In the genomic region with DNA sequence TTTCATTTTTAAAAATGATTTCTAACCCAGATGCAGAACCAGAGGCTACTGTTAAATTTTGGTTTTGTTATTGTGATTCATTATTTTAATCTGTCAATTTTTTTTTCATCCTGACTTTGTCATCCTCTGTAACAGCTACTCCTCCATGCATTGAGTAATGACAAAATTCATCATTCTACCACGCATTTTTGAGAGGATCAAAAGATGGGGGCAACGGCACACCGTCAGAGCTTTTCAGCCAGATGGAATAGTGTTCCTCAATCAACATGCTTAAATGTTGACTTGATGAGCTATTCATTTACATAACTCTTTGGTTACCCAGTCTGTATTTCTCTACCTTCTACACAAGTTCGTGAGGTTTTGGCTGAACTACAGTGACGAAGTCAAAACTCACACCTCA, we compare ENCODE assay signal across 15 cellular contexts.
DNase-seq lines count a peak whose midpoint lies in the region; ATAC-seq and TF ChIP-seq lines count a peak whose summit lies in the region.
"Had no signal": no experiment of that assay in that cellular context is flagged by ENCODE, and none has a peak within 500 bp of the region (broad histone marks: within the 10 kb centered on the region; RNA-seq: fewer than 3 reads in every experiment).

No MANE protein-coding gene starts in this region.

- H4K20me1 ChIP-seq in BLaER1: no peaks in the 10 kb centered on the region

- TF ChIP-seq CTCF in gastroesophageal sphincter (IDR thresholded peaks at IDR 0.05): no peak
- TF ChIP-seq CTCF in CD8-positive, alpha-beta T cell (IDR thresholded peaks at IDR 0.05): no peak

- POLR2A ChIA-PET in CD8-positive, alpha-beta T cell (lab: Charles Lee): interaction anchor here (0.7 kb wide), 1 partner anchor 948 kb away, joined by 3 read pairs; no protein-coding TSS in a partner anchor

- no peak overlapping the region for H3K27ac ChIP-seq in BLaER1
- peak overlapping the region; percentile 48 for H3K27ac ChIP-seq in caudate nucleus (ENCODE audit: low read depth, low read length)
- no peak overlapping the region for H3K27ac ChIP-seq in gastroesophageal sphincter
- H3K27ac ChIP-seq in CD8-positive, alpha-beta T cell (ENCODE audit: low read depth, low read length): no peak overlapping the region

- no peaks in the 10 kb centered on the region for H3K4me1 Mint-ChIP-seq in CD8-positive, alpha-beta T cell (ENCODE audit: low read depth)
- H3K4me1 Mint-ChIP-seq: B cell; CD4-positive, alpha-beta memory T cell had no signal

- no peak for TF ChIP-seq POLR2A in gastroesophageal sphincter (IDR thresholded peaks at IDR 0.05)

- no peak overlapping the region for H3K4me3 Mint-ChIP-seq in CD8-positive, alpha-beta T cell
- H3K4me3 Mint-ChIP-seq: B cell; CD4-positive, alpha-beta memory T cell; HFFc6 had no signal

- intact Hi-C loops in CD8-positive, alpha-beta T cell (cut with DNase I, micrococcal nuclease): no loop called here

- H3K9me3 ChIP-seq in BLaER1 (no peaks in the 10 kb centered on the region), gastroesophageal sphincter (no peaks in the 10 kb centered on the region)
- no peaks in the 10 kb centered on the region for H3K9me3 ChIP-seq in CD8-positive, alpha-beta T cell (ENCODE audit: low read length)
- H3K9me3 ChIP-seq: Caco-2, HAP-1 had no signal

- no peaks in the 10 kb centered on the region for H3K36me3 ChIP-seq in BLaER1
- no peaks in the 10 kb centered on the region for H3K36me3 ChIP-seq in gastroesophageal sphincter
- H3K36me3 ChIP-seq in CD8-positive, alpha-beta T cell (ENCODE audit: insufficient read depth, low read length): no peaks in the 10 kb centered on the region
- H3K36me3 ChIP-seq: HAP-1 had no signal

- H3K9me3 Mint-ChIP-seq in CD8-positive, alpha-beta T cell: no peaks in the 10 kb centered on the region
- H3K9me3 Mint-ChIP-seq: HFFc6 had no signal

- peak overlapping the region; percentile 29; the same call in 1 of the 2 replicates for H3K4me2 ChIP-seq in BLaER1

- H3K27ac Mint-ChIP-seq in CD8-positive, alpha-beta T cell: no peak overlapping the region
- H3K27ac Mint-ChIP-seq: B cell; CD4-positive, alpha-beta memory T cell; HFFc6 had no signal

- H3K4me3 ChIP-seq in BLaER1 (no peak overlapping the region), gastroesophageal sphincter (no peak overlapping the region)
- no peak overlapping the region for H3K4me3 ChIP-seq in CD8-positive, alpha-beta T cell (ENCODE audit: low read depth, low read length)
- H3K4me3 ChIP-seq: HAP-1 had no signal

- no peaks in the 10 kb centered on the region for H3K27me3 ChIP-seq in BLaER1
- H3K27me3 ChIP-seq in gastroesophageal sphincter: no peaks in the 10 kb centered on the region
- no peaks in the 10 kb centered on the region for H3K27me3 ChIP-seq in CD8-positive, alpha-beta T cell (ENCODE audit: insufficient read depth, low read length)

- DNase-seq in caudate nucleus (lab: John Stamatoyannopoulos, UW) (peak in 13 of 61 donors; percentile 6 to 57 (median 24)), putamen (ENCODE audit: low spot score) (peak; percentile 62)
- no peak for DNase-seq in activated T-cell treated with anti-CD3 and anti-CD28 coated beads, Interleukin-2, amount 50 U/mL, for 48 hours
- DNase-seq in CD8-positive, alpha-beta T cell: no peak
- DNase-seq: C1 segment of cervical spinal cord; Caco-2; CD4-positive, alpha-beta memory T cell; DMS153; DND-41; GOT3; HFFc6 had no signal

- H3K4me1 ChIP-seq in BLaER1 (peaks cover 10% of the 10 kb centered on the region; the same call in 1 of the 2 replicates), gastroesophageal sphincter (peaks cover 0 to 10% (median 0%) of the 10 kb centered on the region in 3 donors)
- H3K4me1 ChIP-seq in CD8-positive, alpha-beta T cell (ENCODE audit: insufficient read depth, low read length): no peaks in the 10 kb centered on the region
- H3K4me1 ChIP-seq: Caco-2, HAP-1 had no signal

- no peak overlapping the region for H3K9ac ChIP-seq in BLaER1

- WGBS in gastroesophageal sphincter (ENCODE audit: low coverage in 1 of 2), 2 donors: 87 to 88% methylated on average over 4 to 5 of the region's 5 CpGs

- no peak for ATAC-seq in gastroesophageal sphincter
- ATAC-seq in CD8-positive, alpha-beta T cell: no peak

- H3K27me3 Mint-ChIP-seq in CD8-positive, alpha-beta T cell (ENCODE audit: low read depth): no peaks in the 10 kb centered on the region
- H3K27me3 Mint-ChIP-seq: B cell; CD4-positive, alpha-beta memory T cell had no signal

- CTCF ChIA-PET in CD8-positive, alpha-beta T cell (lab: Charles Lee): no interaction called here

- H3K36me3 Mint-ChIP-seq in CD8-positive, alpha-beta T cell: no peaks in the 10 kb centered on the region
- H3K36me3 Mint-ChIP-seq: CD4-positive, alpha-beta memory T cell had no signal

- TF ChIP-seq EP300 in gastroesophageal sphincter (IDR thresholded peaks at IDR 0.05): no peak
